ENCODE assay signal across 1 cellular context in the genomic region with DNA sequence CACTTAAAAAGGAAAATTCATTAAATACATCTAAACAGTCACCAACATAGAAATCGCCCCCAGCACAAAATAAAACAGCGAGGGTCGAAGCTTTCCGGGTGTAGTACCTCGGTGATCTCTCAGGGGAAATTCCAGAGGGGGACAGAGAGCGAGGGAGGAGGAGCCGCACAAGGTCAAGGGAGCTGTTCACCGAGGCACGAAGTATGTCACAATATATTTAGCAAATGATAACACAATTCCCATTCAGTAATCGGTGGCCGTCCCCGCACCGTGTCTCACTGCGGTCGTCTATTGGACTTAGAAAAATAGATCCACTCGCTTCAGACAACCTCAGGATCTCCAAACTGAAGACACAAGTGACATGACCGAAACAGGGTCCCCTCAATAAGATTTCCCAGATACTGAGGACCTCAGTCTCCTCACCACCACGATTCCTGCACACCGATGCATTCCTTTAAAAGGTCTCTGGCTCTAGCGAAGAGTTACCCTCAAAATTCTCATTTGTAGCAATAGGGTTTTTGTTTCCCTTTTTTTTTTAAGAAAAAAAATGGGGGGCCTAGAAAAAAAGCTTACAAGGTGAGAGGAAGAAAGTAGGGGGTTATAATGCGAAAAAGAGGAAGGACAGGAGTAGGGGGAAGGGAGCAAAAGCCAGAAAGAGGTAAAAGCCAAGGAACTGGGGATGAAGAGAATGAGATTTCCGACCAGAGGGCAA.
TF ChIP-seq lines count a peak whose summit lies in the region.

No MANE protein-coding gene starts in this region.

TF ChIP-seq in WTC11, 78 proteins besides CTCF, POLR2A, EP300 and RAD21 (continued from another document):
- TF ChIP-seq, protein P1, sequence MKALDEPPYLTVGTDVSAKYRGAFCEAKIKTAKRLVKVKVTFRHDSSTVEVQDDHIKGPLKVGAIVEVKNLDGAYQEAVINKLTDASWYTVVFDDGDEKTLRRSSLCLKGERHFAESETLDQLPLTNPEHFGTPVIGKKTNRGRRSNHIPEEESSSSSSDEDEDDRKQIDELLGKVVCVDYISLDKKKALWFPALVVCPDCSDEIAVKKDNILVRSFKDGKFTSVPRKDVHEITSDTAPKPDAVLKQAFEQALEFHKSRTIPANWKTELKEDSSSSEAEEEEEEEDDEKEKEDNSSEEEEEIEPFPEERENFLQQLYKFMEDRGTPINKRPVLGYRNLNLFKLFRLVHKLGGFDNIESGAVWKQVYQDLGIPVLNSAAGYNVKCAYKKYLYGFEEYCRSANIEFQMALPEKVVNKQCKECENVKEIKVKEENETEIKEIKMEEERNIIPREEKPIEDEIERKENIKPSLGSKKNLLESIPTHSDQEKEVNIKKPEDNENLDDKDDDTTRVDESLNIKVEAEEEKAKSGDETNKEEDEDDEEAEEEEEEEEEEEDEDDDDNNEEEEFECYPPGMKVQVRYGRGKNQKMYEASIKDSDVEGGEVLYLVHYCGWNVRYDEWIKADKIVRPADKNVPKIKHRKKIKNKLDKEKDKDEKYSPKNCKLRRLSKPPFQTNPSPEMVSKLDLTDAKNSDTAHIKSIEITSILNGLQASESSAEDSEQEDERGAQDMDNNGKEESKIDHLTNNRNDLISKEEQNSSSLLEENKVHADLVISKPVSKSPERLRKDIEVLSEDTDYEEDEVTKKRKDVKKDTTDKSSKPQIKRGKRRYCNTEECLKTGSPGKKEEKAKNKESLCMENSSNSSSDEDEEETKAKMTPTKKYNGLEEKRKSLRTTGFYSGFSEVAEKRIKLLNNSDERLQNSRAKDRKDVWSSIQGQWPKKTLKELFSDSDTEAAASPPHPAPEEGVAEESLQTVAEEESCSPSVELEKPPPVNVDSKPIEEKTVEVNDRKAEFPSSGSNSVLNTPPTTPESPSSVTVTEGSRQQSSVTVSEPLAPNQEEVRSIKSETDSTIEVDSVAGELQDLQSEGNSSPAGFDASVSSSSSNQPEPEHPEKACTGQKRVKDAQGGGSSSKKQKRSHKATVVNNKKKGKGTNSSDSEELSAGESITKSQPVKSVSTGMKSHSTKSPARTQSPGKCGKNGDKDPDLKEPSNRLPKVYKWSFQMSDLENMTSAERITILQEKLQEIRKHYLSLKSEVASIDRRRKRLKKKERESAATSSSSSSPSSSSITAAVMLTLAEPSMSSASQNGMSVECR (CRISPR knock-in tag; IDR thresholded peaks at IDR 0.05; ENCODE audit: borderline replicate concordance): no peak
- TF ChIP-seq SOX15 (CRISPR knock-in tag; IDR thresholded peaks at IDR 0.05) (no peak), ZNF232 (CRISPR knock-in tag; IDR thresholded peaks at IDR 0.05) (no peak), ATF1 (CRISPR knock-in tag; IDR thresholded peaks at IDR 0.05) (no peak), ZNF416 (CRISPR knock-in tag; IDR thresholded peaks at IDR 0.05) (no peak)
- TF ChIP-seq, protein P2, sequence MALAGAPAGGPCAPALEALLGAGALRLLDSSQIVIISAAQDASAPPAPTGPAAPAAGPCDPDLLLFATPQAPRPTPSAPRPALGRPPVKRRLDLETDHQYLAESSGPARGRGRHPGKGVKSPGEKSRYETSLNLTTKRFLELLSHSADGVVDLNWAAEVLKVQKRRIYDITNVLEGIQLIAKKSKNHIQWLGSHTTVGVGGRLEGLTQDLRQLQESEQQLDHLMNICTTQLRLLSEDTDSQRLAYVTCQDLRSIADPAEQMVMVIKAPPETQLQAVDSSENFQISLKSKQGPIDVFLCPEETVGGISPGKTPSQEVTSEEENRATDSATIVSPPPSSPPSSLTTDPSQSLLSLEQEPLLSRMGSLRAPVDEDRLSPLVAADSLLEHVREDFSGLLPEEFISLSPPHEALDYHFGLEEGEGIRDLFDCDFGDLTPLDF (CRISPR knock-in tag; IDR thresholded peaks at IDR 0.05): no peak
- TF ChIP-seq, protein P3, sequence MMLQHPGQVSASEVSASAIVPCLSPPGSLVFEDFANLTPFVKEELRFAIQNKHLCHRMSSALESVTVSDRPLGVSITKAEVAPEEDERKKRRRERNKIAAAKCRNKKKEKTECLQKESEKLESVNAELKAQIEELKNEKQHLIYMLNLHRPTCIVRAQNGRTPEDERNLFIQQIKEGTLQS (CRISPR knock-in tag; conservative IDR thresholded peaks at IDR 0.05): no peak
- TF ChIP-seq, protein P4, sequence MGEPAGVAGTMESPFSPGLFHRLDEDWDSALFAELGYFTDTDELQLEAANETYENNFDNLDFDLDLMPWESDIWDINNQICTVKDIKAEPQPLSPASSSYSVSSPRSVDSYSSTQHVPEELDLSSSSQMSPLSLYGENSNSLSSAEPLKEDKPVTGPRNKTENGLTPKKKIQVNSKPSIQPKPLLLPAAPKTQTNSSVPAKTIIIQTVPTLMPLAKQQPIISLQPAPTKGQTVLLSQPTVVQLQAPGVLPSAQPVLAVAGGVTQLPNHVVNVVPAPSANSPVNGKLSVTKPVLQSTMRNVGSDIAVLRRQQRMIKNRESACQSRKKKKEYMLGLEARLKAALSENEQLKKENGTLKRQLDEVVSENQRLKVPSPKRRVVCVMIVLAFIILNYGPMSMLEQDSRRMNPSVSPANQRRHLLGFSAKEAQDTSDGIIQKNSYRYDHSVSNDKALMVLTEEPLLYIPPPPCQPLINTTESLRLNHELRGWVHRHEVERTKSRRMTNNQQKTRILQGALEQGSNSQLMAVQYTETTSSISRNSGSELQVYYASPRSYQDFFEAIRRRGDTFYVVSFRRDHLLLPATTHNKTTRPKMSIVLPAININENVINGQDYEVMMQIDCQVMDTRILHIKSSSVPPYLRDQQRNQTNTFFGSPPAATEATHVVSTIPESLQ (CRISPR knock-in tag; IDR thresholded peaks at IDR 0.05): no peak
